2 cellular contexts compared by ENCODE assay signal in the genomic region with DNA sequence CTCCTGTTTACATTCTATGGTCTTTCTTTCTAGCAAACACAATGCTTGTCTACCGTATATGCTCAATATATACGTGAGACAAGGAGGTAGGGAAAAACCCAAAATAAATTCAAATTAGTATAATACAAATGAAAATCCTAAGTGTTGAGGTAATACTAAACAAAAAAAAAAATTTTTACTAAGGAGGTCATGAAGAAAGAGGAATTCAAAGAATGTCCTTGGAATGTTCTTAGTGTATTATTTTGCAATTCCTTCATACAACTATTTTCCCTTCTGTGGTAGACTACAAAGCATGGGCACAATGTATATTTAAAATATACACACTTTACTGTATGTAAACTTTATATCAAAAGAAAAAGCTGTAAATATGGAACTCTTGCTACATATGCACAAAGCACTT.
TF ChIP-seq lines count a peak whose summit lies in the region.

No MANE protein-coding gene starts in this region.

TF ChIP-seq in GM23338, 12 proteins besides CTCF, POLR2A, EP300 and RAD21 (continued from another document):
- TF ChIP-seq, protein P1, sequence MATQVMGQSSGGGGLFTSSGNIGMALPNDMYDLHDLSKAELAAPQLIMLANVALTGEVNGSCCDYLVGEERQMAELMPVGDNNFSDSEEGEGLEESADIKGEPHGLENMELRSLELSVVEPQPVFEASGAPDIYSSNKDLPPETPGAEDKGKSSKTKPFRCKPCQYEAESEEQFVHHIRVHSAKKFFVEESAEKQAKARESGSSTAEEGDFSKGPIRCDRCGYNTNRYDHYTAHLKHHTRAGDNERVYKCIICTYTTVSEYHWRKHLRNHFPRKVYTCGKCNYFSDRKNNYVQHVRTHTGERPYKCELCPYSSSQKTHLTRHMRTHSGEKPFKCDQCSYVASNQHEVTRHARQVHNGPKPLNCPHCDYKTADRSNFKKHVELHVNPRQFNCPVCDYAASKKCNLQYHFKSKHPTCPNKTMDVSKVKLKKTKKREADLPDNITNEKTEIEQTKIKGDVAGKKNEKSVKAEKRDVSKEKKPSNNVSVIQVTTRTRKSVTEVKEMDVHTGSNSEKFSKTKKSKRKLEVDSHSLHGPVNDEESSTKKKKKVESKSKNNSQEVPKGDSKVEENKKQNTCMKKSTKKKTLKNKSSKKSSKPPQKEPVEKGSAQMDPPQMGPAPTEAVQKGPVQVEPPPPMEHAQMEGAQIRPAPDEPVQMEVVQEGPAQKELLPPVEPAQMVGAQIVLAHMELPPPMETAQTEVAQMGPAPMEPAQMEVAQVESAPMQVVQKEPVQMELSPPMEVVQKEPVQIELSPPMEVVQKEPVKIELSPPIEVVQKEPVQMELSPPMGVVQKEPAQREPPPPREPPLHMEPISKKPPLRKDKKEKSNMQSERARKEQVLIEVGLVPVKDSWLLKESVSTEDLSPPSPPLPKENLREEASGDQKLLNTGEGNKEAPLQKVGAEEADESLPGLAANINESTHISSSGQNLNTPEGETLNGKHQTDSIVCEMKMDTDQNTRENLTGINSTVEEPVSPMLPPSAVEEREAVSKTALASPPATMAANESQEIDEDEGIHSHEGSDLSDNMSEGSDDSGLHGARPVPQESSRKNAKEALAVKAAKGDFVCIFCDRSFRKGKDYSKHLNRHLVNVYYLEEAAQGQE (IDR thresholded peaks at IDR 0.05; ENCODE audit: unreplicated experiment): no peak
- no peak for TF ChIP-seq CREB1 (CRISPR knock-in tag; IDR thresholded peaks at IDR 0.05; ENCODE audit: low read depth)
- TF ChIP-seq, protein P2, sequence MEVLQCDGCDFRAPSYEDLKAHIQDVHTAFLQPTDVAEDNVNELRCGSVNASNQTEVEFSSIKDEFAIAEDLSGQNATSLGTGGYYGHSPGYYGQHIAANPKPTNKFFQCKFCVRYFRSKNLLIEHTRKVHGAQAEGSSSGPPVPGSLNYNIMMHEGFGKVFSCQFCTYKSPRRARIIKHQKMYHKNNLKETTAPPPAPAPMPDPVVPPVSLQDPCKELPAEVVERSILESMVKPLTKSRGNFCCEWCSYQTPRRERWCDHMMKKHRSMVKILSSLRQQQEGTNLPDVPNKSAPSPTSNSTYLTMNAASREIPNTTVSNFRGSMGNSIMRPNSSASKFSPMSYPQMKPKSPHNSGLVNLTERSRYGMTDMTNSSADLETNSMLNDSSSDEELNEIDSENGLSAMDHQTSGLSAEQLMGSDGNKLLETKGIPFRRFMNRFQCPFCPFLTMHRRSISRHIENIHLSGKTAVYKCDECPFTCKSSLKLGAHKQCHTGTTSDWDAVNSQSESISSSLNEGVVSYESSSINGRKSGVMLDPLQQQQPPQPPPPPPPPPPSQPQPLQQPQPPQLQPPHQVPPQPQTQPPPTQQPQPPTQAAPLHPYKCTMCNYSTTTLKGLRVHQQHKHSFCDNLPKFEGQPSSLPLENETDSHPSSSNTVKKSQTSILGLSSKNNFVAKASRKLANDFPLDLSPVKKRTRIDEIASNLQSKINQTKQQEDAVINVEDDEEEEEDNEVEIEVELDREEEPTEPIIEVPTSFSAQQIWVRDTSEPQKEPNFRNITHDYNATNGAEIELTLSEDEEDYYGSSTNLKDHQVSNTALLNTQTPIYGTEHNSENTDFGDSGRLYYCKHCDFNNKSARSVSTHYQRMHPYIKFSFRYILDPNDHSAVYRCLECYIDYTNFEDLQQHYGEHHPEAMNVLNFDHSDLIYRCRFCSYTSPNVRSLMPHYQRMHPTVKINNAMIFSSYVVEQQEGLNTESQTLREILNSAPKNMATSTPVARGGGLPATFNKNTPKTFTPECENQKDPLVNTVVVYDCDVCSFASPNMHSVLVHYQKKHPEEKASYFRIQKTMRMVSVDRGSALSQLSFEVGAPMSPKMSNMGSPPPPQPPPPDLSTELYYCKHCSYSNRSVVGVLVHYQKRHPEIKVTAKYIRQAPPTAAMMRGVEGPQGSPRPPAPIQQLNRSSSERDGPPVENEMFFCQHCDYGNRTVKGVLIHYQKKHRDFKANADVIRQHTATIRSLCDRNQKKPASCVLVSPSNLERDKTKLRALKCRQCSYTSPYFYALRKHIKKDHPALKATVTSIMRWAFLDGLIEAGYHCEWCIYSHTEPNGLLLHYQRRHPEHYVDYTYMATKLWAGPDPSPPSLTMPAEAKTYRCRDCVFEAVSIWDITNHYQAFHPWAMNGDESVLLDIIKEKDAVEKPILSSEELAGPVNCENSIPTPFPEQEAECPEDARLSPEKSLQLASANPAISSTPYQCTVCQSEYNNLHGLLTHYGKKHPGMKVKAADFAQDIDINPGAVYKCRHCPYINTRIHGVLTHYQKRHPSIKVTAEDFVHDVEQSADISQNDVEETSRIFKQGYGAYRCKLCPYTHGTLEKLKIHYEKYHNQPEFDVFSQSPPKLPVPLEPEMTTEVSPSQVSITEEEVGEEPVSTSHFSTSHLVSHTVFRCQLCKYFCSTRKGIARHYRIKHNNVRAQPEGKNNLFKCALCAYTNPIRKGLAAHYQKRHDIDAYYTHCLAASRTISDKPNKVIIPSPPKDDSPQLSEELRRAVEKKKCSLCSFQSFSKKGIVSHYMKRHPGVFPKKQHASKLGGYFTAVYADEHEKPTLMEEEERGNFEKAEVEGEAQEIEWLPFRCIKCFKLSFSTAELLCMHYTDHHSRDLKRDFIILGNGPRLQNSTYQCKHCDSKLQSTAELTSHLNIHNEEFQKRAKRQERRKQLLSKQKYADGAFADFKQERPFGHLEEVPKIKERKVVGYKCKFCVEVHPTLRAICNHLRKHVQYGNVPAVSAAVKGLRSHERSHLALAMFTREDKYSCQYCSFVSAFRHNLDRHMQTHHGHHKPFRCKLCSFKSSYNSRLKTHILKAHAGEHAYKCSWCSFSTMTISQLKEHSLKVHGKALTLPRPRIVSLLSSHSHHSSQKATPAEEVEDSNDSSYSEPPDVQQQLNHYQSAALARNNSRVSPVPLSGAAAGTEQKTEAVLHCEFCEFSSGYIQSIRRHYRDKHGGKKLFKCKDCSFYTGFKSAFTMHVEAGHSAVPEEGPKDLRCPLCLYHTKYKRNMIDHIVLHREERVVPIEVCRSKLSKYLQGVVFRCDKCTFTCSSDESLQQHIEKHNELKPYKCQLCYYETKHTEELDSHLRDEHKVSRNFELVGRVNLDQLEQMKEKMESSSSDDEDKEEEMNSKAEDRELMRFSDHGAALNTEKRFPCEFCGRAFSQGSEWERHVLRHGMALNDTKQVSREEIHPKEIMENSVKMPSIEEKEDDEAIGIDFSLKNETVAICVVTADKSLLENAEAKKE (CRISPR knock-in tag; IDR thresholded peaks at IDR 0.05): no peak
- TF ChIP-seq, protein P3, sequence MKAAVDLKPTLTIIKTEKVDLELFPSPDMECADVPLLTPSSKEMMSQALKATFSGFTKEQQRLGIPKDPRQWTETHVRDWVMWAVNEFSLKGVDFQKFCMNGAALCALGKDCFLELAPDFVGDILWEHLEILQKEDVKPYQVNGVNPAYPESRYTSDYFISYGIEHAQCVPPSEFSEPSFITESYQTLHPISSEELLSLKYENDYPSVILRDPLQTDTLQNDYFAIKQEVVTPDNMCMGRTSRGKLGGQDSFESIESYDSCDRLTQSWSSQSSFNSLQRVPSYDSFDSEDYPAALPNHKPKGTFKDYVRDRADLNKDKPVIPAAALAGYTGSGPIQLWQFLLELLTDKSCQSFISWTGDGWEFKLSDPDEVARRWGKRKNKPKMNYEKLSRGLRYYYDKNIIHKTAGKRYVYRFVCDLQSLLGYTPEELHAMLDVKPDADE (IDR thresholded peaks at IDR 0.05): no peak
- TF ChIP-seq ZNF331 (CRISPR knock-in tag; IDR thresholded peaks at IDR 0.05; ENCODE audit: low read depth): no peak
- TF ChIP-seq JUNB (IDR thresholded peaks at IDR 0.05; ENCODE audit: unreplicated experiment): no peak
TF ChIP-seq in GM23338: peak in this region for 0.

TF ChIP-seq in WTC11, 78 proteins besides CTCF, POLR2A, EP300 and RAD21 (continued from another document):
- TF ChIP-seq NR2C2 (CRISPR knock-in tag; IDR thresholded peaks at IDR 0.05): no peak
